ENCODE assay signal across 1 cellular context in the genomic region with DNA sequence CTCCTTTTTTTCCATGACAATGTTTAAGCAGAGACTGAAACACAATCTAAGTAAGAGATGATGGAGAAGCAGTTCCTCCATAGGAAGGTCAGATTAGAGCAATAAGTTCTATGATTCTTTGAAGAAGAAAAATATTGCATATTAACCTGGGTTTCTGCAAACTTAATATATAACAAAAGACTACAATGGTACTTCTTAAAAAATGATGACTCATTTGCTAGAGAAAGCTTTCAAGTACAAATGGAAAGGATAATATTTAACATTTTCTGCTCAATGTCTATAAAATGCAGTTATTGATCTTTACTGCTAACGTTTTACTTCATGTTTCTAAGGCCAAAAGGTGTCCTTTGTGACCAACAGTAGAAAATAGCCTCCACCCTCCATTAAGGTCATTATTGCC.
TF ChIP-seq lines count a peak whose summit lies in the region.

No MANE protein-coding gene starts in this region.

TF ChIP-seq in IMR-90, 13 proteins besides CTCF, POLR2A, EP300 and RAD21 (continued from another document):
- TF ChIP-seq RFX5 (IDR thresholded peaks at IDR 0.05; ENCODE audit: low read depth, low read length) (no peak), MAZ (IDR thresholded peaks at IDR 0.05; ENCODE audit: borderline replicate concordance, low read depth, low read length) (no peak), BHLHE40 (IDR thresholded peaks at IDR 0.05; ENCODE audit: low read depth, low read length) (no peak), RCOR1 (IDR thresholded peaks at IDR 0.05; ENCODE audit: insufficient replicate concordance, low read length) (no peak), CHD1 (IDR thresholded peaks at IDR 0.05; ENCODE audit: low read depth, low read length) (no peak)
- TF ChIP-seq, protein P1, sequence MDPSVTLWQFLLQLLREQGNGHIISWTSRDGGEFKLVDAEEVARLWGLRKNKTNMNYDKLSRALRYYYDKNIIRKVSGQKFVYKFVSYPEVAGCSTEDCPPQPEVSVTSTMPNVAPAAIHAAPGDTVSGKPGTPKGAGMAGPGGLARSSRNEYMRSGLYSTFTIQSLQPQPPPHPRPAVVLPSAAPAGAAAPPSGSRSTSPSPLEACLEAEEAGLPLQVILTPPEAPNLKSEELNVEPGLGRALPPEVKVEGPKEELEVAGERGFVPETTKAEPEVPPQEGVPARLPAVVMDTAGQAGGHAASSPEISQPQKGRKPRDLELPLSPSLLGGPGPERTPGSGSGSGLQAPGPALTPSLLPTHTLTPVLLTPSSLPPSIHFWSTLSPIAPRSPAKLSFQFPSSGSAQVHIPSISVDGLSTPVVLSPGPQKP (IDR thresholded peaks at IDR 0.05; ENCODE audit: borderline replicate concordance, low read depth, low read length) = no peak
- TF ChIP-seq, protein P2, sequence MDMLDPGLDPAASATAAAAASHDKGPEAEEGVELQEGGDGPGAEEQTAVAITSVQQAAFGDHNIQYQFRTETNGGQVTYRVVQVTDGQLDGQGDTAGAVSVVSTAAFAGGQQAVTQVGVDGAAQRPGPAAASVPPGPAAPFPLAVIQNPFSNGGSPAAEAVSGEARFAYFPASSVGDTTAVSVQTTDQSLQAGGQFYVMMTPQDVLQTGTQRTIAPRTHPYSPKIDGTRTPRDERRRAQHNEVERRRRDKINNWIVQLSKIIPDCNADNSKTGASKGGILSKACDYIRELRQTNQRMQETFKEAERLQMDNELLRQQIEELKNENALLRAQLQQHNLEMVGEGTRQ (IDR thresholded peaks at IDR 0.05; ENCODE audit: low read depth, low read length) = no peak
TF ChIP-seq in IMR-90: peak in this region for 0.
